ENCODE assay signal across 19 cellular contexts in the genomic region with DNA sequence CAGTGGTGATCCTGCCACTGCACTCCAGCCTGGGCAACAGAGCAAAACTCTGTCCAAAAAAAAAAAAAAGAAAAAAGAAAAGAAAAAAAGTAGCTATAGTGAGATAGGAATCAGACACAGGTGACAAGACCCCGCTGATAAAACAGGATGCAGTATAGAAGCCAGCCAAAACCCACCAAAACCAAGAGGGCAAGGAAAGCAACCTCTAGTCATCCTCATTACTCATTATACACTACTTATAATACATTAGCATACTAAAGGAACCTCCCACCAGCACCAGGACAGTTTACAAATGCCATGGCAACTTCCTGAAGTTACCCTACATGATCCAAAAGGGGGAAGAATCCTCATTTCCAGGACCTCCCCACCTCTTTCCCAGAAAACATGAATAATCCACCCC. TPM values are rescaled to one million over a fixed set of nuclear protein-coding genes. Genes with fewer than 3 reads are reported as not detected.
DNase-seq lines count a peak whose midpoint lies in the region; ATAC-seq and TF ChIP-seq lines count a peak whose summit lies in the region.
"Had no signal": no experiment of that assay in that cellular context is flagged by ENCODE, and none has a peak within 500 bp of the region (broad histone marks: within the 10 kb centered on the region; RNA-seq: fewer than 3 reads in every experiment).

No MANE protein-coding gene starts in this region.

- H4K91ac ChIP-seq in H9 (ENCODE audit: insufficient read length, low read depth, low read length): no peak overlapping the region

- no peak overlapping the region for H3K18ac ChIP-seq in H9 (ENCODE audit: insufficient read length, low read depth, low read length)

- no peak overlapping the region for H3K4ac ChIP-seq in H9 (ENCODE audit: low read depth, low read length)

- H3K27me3 Mint-ChIP-seq in activated CD8-positive, alpha-beta memory T cell treated with anti-CD3 and anti-CD28 coated beads, Interleukin-2, amount 10 ng/mL, durations not matched to agents 7 days and 5 days: no peaks in the 10 kb centered on the region
- H3K27me3 Mint-ChIP-seq in H9 (ENCODE audit: low read depth): no peaks in the 10 kb centered on the region; the same call in 1 of the 2 replicates
- H3K27me3 Mint-ChIP-seq in activated naive CD8-positive, alpha-beta T cell treated with anti-CD3 and anti-CD28 coated beads, Interleukin-2, amount 50 U/mL, for 24 hours: no peaks in the 10 kb centered on the region

- H3K4me3 ChIP-seq in MG63 (no peak overlapping the region), foreskin fibroblast (ENCODE audit: low read depth in 1 of 2, low read length in 2 of 2) (no peak overlapping the region)
- H3K4me3 ChIP-seq: BLaER1 treated with 17β-estradiol and CSF1 and Interleukin-3, amounts not matched to agents 10 nM and 100 nM had no signal

- no peak overlapping the region for H3K4me2 ChIP-seq in H9 (ENCODE audit: insufficient read depth, insufficient read length, low read length)
- H3K4me2 ChIP-seq: BLaER1 treated with 17β-estradiol and CSF1 and Interleukin-3, amounts not matched to agents 10 nM and 100 nM had no signal

- no peaks in the 10 kb centered on the region for H3K79me1 ChIP-seq in H9 (ENCODE audit: insufficient read depth, low read depth, low read length, poor library complexity, severe bottlenecking)

- no peak overlapping the region for H2AK5ac ChIP-seq in H9 (ENCODE audit: insufficient read length, low read length)

- peak overlapping the region; percentile 32 for H3K27ac Mint-ChIP-seq in activated CD8-positive, alpha-beta memory T cell treated with anti-CD3 and anti-CD28 coated beads, Interleukin-2, amount 10 ng/mL, durations not matched to agents 7 days and 5 days
- no peak overlapping the region; a peak in 1 of 7 replicates for H3K27ac Mint-ChIP-seq in H9
- peak overlapping the region; percentile 91 for H3K27ac Mint-ChIP-seq in activated naive CD8-positive, alpha-beta T cell treated with anti-CD3 and anti-CD28 coated beads, Interleukin-2, amount 50 U/mL, for 24 hours
- H3K27ac Mint-ChIP-seq in stimulated activated effector memory CD8-positive, alpha-beta T cell treated with anti-CD3 and anti-CD28 coated beads, Interleukin-12 subunit alpha, Interleukin-12 subunit beta, amount 100 ng/mL, for 72 hours: peak overlapping the region; percentile 75

- H3K4me1 Mint-ChIP-seq in activated CD8-positive, alpha-beta memory T cell treated with anti-CD3 and anti-CD28 coated beads, Interleukin-2, amount 10 ng/mL, durations not matched to agents 7 days and 5 days: peaks cover 27% of the 10 kb centered on the region
- peaks cover 53 to 56% of the 10 kb centered on the region in 2 experiments for H3K4me1 Mint-ChIP-seq in H9
- H3K4me1 Mint-ChIP-seq in activated naive CD8-positive, alpha-beta T cell treated with anti-CD3 and anti-CD28 coated beads, Interleukin-2, amount 50 U/mL, for 24 hours: peaks cover 21% of the 10 kb centered on the region
- H3K4me1 Mint-ChIP-seq in stimulated activated effector memory CD8-positive, alpha-beta T cell treated with anti-CD3 and anti-CD28 coated beads, Interleukin-12 subunit alpha, Interleukin-12 subunit beta, amount 100 ng/mL, for 72 hours: peaks cover 18% of the 10 kb centered on the region

- no peaks in the 10 kb centered on the region for H3K23me2 ChIP-seq in H9 (ENCODE audit: insufficient read length, low read depth, low read length, poor library complexity, severe bottlenecking)

- H3K36me3 Mint-ChIP-seq in activated CD8-positive, alpha-beta memory T cell treated with anti-CD3 and anti-CD28 coated beads, Interleukin-2, amount 10 ng/mL, durations not matched to agents 7 days and 5 days: no peaks in the 10 kb centered on the region
- H3K36me3 Mint-ChIP-seq in H9 (ENCODE audit: insufficient read depth in 1 of 3, low read depth in 3 of 3): no peaks in the 10 kb centered on the region
- no peaks in the 10 kb centered on the region for H3K36me3 Mint-ChIP-seq in activated naive CD8-positive, alpha-beta T cell treated with anti-CD3 and anti-CD28 coated beads, Interleukin-2, amount 50 U/mL, for 24 hours (ENCODE audit: low read depth)
- no peaks in the 10 kb centered on the region for H3K36me3 Mint-ChIP-seq in stimulated activated effector memory CD8-positive, alpha-beta T cell treated with anti-CD3 and anti-CD28 coated beads, Interleukin-12 subunit alpha, Interleukin-12 subunit beta, amount 100 ng/mL, for 72 hours

- no peaks in the 10 kb centered on the region for H3K27me3 ChIP-seq in H9 (ENCODE audit: insufficient read depth, low read length)
- no peaks in the 10 kb centered on the region for H3K27me3 ChIP-seq in MG63
- H3K27me3 ChIP-seq: BLaER1 treated with 17β-estradiol and CSF1 and Interleukin-3, amounts not matched to agents 10 nM and 100 nM had no signal

- H2BK20ac ChIP-seq in H9 (ENCODE audit: low read depth, low read length, poor library complexity, severe bottlenecking): no peak overlapping the region

- H2BK5ac ChIP-seq in H9 (ENCODE audit: insufficient read length, low read length): no peak overlapping the region

- H2BK120ac ChIP-seq in H9 (ENCODE audit: low read depth, low read length, poor library complexity, severe bottlenecking): peak overlapping the region; percentile 71

- CTCF ChIA-PET in activated CD8-positive, alpha-beta memory T cell treated with anti-CD3 and anti-CD28 coated beads, Interleukin-2, amount 10 ng/mL, durations not matched to agents 7 days and 5 days (lab: Charles Lee): interaction anchor here (1.0 to 1.2 kb wide), 2 partner anchors 12 to 46 kb away, joined by 3 read pairs; no protein-coding TSS in a partner anchor

- no peak overlapping the region for H3T11ph ChIP-seq in H9 (ENCODE audit: low read length)

- no peak overlapping the region for H3K14ac ChIP-seq in H9 (ENCODE audit: insufficient read depth, low read length)

- no peak for TF ChIP-seq CTCF in H9 (conservative IDR thresholded peaks at IDR 0.05)
- no peak for TF ChIP-seq CTCF in foreskin fibroblast (IDR thresholded peaks at IDR 0.05; ENCODE audit: low read depth, low read length)

- WGBS in H9 (ENCODE audit: extremely low coverage, insufficient read length, low lambda C conversion rate): no CpG with 5 or more reads among the region's 1 CpG

- H3K23ac ChIP-seq in H9 (ENCODE audit: insufficient read length, low read depth, low read length): no peak overlapping the region

- no peaks in the 10 kb centered on the region for H3K79me2 ChIP-seq in H9 (ENCODE audit: insufficient read depth, low read length)

- ATAC-seq in activated CD8-positive, alpha-beta memory T cell treated with anti-CD3 and anti-CD28 coated beads, Interleukin-2, amount 10 ng/mL, durations not matched to agents 7 days and 5 days: peak; percentile 27
- peak; percentile 57 for ATAC-seq in activated naive CD8-positive, alpha-beta T cell treated with anti-CD3 and anti-CD28 coated beads, Interleukin-2, amount 50 U/mL, for 24 hours
- ATAC-seq in stimulated activated effector memory CD8-positive, alpha-beta T cell treated with anti-CD3 and anti-CD28 coated beads, Interleukin-12 subunit alpha, Interleukin-12 subunit beta, amount 100 ng/mL, for 72 hours: peak; percentile 53
- no peak for ATAC-seq in GM21723 (IDR thresholded peaks at IDR 0.05; ENCODE audit: unreplicated experiment)
- ATAC-seq: HepG2 had no signal

- peaks cover 7% of the 10 kb centered on the region; the same call in 1 of the 2 replicates for H3K4me1 ChIP-seq in H9 (ENCODE audit: insufficient read depth, low read length)

- H3K56ac ChIP-seq in H9 (ENCODE audit: insufficient read length, low read depth, low read length): no peak overlapping the region

- H3K27ac ChIP-seq in H9 (ENCODE audit: insufficient read length, low read depth, low read length): no peak overlapping the region
- H3K27ac ChIP-seq: BLaER1 treated with 17β-estradiol and CSF1 and Interleukin-3, amounts not matched to agents 10 nM and 100 nM had no signal

- H2AFZ ChIP-seq in H9 (ENCODE audit: low read length): no peak overlapping the region

- H4K20me1 ChIP-seq in H9 (ENCODE audit: control insufficient read depth, insufficient read depth, insufficient read length): no peaks in the 10 kb centered on the region
- H4K20me1 ChIP-seq: BLaER1 treated with 17β-estradiol and CSF1 and Interleukin-3, amounts not matched to agents 10 nM and 100 nM had no signal

- no peaks in the 10 kb centered on the region for H3K36me3 ChIP-seq in MG63
- H3K36me3 ChIP-seq: BLaER1 treated with 17β-estradiol and CSF1 and Interleukin-3, amounts not matched to agents 10 nM and 100 nM had no signal

- no peaks in the 10 kb centered on the region for H3K9me3 Mint-ChIP-seq in activated CD8-positive, alpha-beta memory T cell treated with anti-CD3 and anti-CD28 coated beads, Interleukin-2, amount 10 ng/mL, durations not matched to agents 7 days and 5 days (ENCODE audit: low read depth)
- no peaks in the 10 kb centered on the region for H3K9me3 Mint-ChIP-seq in H9
- H3K9me3 Mint-ChIP-seq in activated naive CD8-positive, alpha-beta T cell treated with anti-CD3 and anti-CD28 coated beads, Interleukin-2, amount 50 U/mL, for 24 hours: no peaks in the 10 kb centered on the region
- no peaks in the 10 kb centered on the region for H3K9me3 Mint-ChIP-seq in stimulated activated effector memory CD8-positive, alpha-beta T cell treated with anti-CD3 and anti-CD28 coated beads, Interleukin-12 subunit alpha, Interleukin-12 subunit beta, amount 100 ng/mL, for 72 hours

- H4K8ac ChIP-seq in H9 (replicated peaks; ENCODE audit: insufficient read length, low read depth, low read length): no peak overlapping the region

- H3K9me3 ChIP-seq in H9 (ENCODE audit: control insufficient read depth, low read depth, low read length) (no peaks in the 10 kb centered on the region), MG63 (no peaks in the 10 kb centered on the region)
- H3K9me3 ChIP-seq: BLaER1 treated with 17β-estradiol and CSF1 and Interleukin-3, amounts not matched to agents 10 nM and 100 nM had no signal

- peak overlapping the region; percentile 14 for H3K4me3 Mint-ChIP-seq in activated CD8-positive, alpha-beta memory T cell treated with anti-CD3 and anti-CD28 coated beads, Interleukin-2, amount 10 ng/mL, durations not matched to agents 7 days and 5 days
- H3K4me3 Mint-ChIP-seq in H9: no peak overlapping the region
- H3K4me3 Mint-ChIP-seq in activated naive CD8-positive, alpha-beta T cell treated with anti-CD3 and anti-CD28 coated beads, Interleukin-2, amount 50 U/mL, for 24 hours: peak overlapping the region; percentile 37
- H3K4me3 Mint-ChIP-seq in stimulated activated effector memory CD8-positive, alpha-beta T cell treated with anti-CD3 and anti-CD28 coated beads, Interleukin-12 subunit alpha, Interleukin-12 subunit beta, amount 100 ng/mL, for 72 hours: peak overlapping the region; percentile 34

- H3K9ac ChIP-seq in H9 (ENCODE audit: extremely low read depth, insufficient read length, low read length): no peak overlapping the region
- H3K9ac ChIP-seq: BLaER1 treated with 17β-estradiol and CSF1 and Interleukin-3, amounts not matched to agents 10 nM and 100 nM had no signal

- no peak overlapping the region for H4K5ac ChIP-seq in H9 (ENCODE audit: insufficient read length, low read depth, low read length)

- no peak overlapping the region for H2BK15ac ChIP-seq in H9 (ENCODE audit: low read depth, low read length)

- no peak for DNase-seq in activated CD8-positive, alpha-beta memory T cell treated with anti-CD3 and anti-CD28 coated beads, Interleukin-2, amount 10 ng/mL, durations not matched to agents 7 days and 5 days
- DNase-seq in activated CD8-positive, alpha-beta memory T cell treated with anti-CD3 and anti-CD28 coated beads for 24 hours: no peak
- DNase-seq in H9 (no peak), MG63 (no peak), foreskin fibroblast (no peak)
- DNase-seq in activated naive CD8-positive, alpha-beta T cell treated with anti-CD3 and anti-CD28 coated beads, Interleukin-2, amount 50 U/mL, for 24 hours: no peak
- DNase-seq in stimulated activated effector memory CD8-positive, alpha-beta T cell treated with anti-CD3 and anti-CD28 coated beads, Interleukin-12 subunit alpha, Interleukin-12 subunit beta, amount 100 ng/mL, for 72 hours (ENCODE audit: low spot score in 2 of 2): no peak
- DNase-seq: DMS79 treated with DMSO at 0.1 percent for 48 hours, H7, KG1, MV-4-11, NCI-H187, NCI-H2107, NCI-H510A, NCI-H774, Right ventricle myocardium superior had no signal

- no peak overlapping the region for H2BK12ac ChIP-seq in H9 (ENCODE audit: insufficient read length, low read depth, low read length)

RNA-seq across cellular contexts. Expression of gene UBL3, which starts 35.5 kb away (rescaled TPM):
- total RNA-seq in activated CD8-positive, alpha-beta memory T cell treated with anti-CD3 and anti-CD28 coated beads, Interleukin-2, amount 10 ng/mL, durations not matched to agents 7 days and 5 days: 10 to 100 TPM in 1 of 2 experiments, 1 to 10 TPM in 1; 9.6 to 10.2 TPM
- 19.0 and 19.3 TPM in 2 replicates for total RNA-seq in H9 (2021)
- total RNA-seq in MG63 (2014; rRNA removed; shearing (Covaris generic); ENCODE audit: low replicate concordance): 11.4 and 15.3 TPM in 2 replicates

Comparison
In these comparisons a context has a peak if more than half of its experiments do, and no peak if none do; other contexts are left out.
1. H3K27ac Mint-ChIP-seq: peak in activated CD8-positive, alpha-beta memory T cell treated with anti-CD3 and anti-CD28 coated beads, Interleukin-2, amount 10 ng/mL, durations not matched to agents 7 days and 5 days (single experiment), activated naive CD8-positive, alpha-beta T cell treated with anti-CD3 and anti-CD28 coated beads, Interleukin-2, amount 50 U/mL, for 24 hours (single experiment) and stimulated activated effector memory CD8-positive, alpha-beta T cell treated with anti-CD3 and anti-CD28 coated beads, Interleukin-12 subunit alpha, Interleukin-12 subunit beta, amount 100 ng/mL, for 72 hours (single experiment); none in H9 (0 of 3).
2. H3K4me3 Mint-ChIP-seq: peak in activated CD8-positive, alpha-beta memory T cell treated with anti-CD3 and anti-CD28 coated beads, Interleukin-2, amount 10 ng/mL, durations not matched to agents 7 days and 5 days (single experiment), activated naive CD8-positive, alpha-beta T cell treated with anti-CD3 and anti-CD28 coated beads, Interleukin-2, amount 50 U/mL, for 24 hours (single experiment) and stimulated activated effector memory CD8-positive, alpha-beta T cell treated with anti-CD3 and anti-CD28 coated beads, Interleukin-12 subunit alpha, Interleukin-12 subunit beta, amount 100 ng/mL, for 72 hours (single experiment); none in H9 (0 of 2).